Comparison of ENCODE assay signal across 19 cellular contexts in the genomic region with DNA sequence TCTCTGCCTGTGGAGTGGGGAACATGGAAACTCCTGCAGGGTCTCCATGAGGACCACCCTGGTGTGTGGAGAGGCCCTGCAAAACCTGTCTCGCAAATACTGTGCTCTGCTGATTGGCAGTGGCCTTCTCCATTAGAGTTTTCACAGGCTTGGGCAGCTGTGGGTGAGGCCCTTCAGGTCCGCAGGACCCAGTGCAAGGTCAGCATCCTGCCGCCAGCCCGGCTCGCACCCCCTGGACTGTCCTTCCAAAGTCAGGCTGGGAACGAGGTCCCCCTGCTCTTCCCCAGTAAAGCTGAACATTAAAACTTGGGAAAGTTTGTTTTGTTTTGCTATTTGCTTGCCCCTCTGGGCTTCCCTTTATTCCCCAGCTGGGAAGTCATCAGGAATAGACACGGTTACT.
A peak's percentile ranks its signal among the peaks of the same experiment; 100 is the strongest.
DNase-seq lines count a peak whose midpoint lies in the region; ATAC-seq lines count a peak whose summit lies in the region.
"Had no signal": no experiment of that assay in that cellular context is flagged by ENCODE, and none has a peak within 500 bp of the region (broad histone marks: within the 10 kb centered on the region; RNA-seq: fewer than 3 reads in every experiment).

No MANE protein-coding gene starts in this region.

- no peaks in the 10 kb centered on the region for H3K9me3 ChIP-seq in right cardiac atrium (ENCODE audit: control insufficient read depth, low read length)
- H3K9me3 ChIP-seq: BLaER1, Caco-2, HAP-1 had no signal

- WGBS in right cardiac atrium: 84% methylated on average over 7 of the region's 7 CpGs

- intact Hi-C loops in cardiac septum (cut with DNase I): no loop called here
- intact Hi-C loops in right cardiac atrium (cut with DNase I): no loop called here
- intact Hi-C loops in posterior vena cava (cut with DNase I): no loop called here

- H3K4me1 ChIP-seq in right cardiac atrium (ENCODE audit: control insufficient read depth, insufficient read depth, low read length): no peaks in the 10 kb centered on the region
- H3K4me1 ChIP-seq: HAP-1 had no signal

- H3K27me3 ChIP-seq in right cardiac atrium (ENCODE audit: control insufficient read depth, insufficient read depth): no peaks in the 10 kb centered on the region
- H3K27me3 ChIP-seq: BLaER1 had no signal

- peak; percentile 31 for DNase-seq in cardiac septum (ENCODE audit: low spot score)
- DNase-seq in right cardiac atrium: no peak
- DNase-seq in mesenteric fat pad (ENCODE audit: low spot score): peak; percentile 83
- peak; percentile 43 for DNase-seq in posterior vena cava (ENCODE audit: low spot score)
- no peak for DNase-seq in H4 (ENCODE audit: low spot score)
- DNase-seq in dedifferentiated amniotic fluid mesenchymal stem cell (ENCODE audit: extremely low spot score): no peak
- DNase-seq: Caco-2; CD4-positive, CD25-positive, alpha-beta regulatory T cell; CD8-positive, alpha-beta T cell; DMS153; DND-41; HFFc6 had no signal

- no peak overlapping the region for H3K4me3 ChIP-seq in right cardiac atrium (ENCODE audit: low read length)
- H3K4me3 ChIP-seq: BLaER1, GM23338, HAP-1 had no signal

- no peak overlapping the region for H3K27ac ChIP-seq in right cardiac atrium (ENCODE audit: low read length)
- H3K27ac ChIP-seq: 22Rv1, BLaER1, C4-2B had no signal

- no peak for ATAC-seq in right cardiac atrium
- no peak for ATAC-seq in GM18517 (IDR thresholded peaks at IDR 0.05; ENCODE audit: unreplicated experiment)
- ATAC-seq in HG03378 (IDR thresholded peaks at IDR 0.05; ENCODE audit: unreplicated experiment): no peak
- ATAC-seq: CD8-positive, alpha-beta T cell; GM23338 had no signal

Comparison
In these comparisons a context has a peak if more than half of its experiments do, and no peak if none do; other contexts are left out.
1. DNase-seq: peak in cardiac septum (single experiment), mesenteric fat pad (single experiment) and posterior vena cava (single experiment); none in right cardiac atrium (0 of 3), H4 (single experiment) and dedifferentiated amniotic fluid mesenchymal stem cell (single experiment).